Comparison of ENCODE assay signal across 16 cellular contexts in genomic region chr7:41336455-41336952, GRCh38.
DNase-seq lines count a peak whose midpoint lies in the region; ATAC-seq and TF ChIP-seq lines count a peak whose summit lies in the region.
"Had no signal": no experiment of that assay in that cellular context is flagged by ENCODE, and none has a peak within 500 bp of the region (broad histone marks: within the 10 kb centered on the region; RNA-seq: fewer than 3 reads in every experiment).

No MANE protein-coding gene starts in this region.

- peak overlapping the region in 1 of 2 experiments; percentile 34; a peak in 1 of 4 replicates for H4K8ac ChIP-seq in IMR-90 (ENCODE audit: low read depth in 2 of 2, low read length in 2 of 2)

- dilution Hi-C loops in IMR-90 (cut with HindIII; ENCODE audit: low sequenced_read_pairs, unreplicated experiment) = no loop called here

- no peak overlapping the region for H4K91ac ChIP-seq in IMR-90 (ENCODE audit: insufficient read depth, low read depth, low read length)

- H3K4ac ChIP-seq in IMR-90 (ENCODE audit: low read depth, low read length) = no peak overlapping the region

- no peaks in the 10 kb centered on the region for H4K20me1 ChIP-seq in IMR-90 (ENCODE audit: insufficient read depth, low read length)
- no peaks in the 10 kb centered on the region for H4K20me1 ChIP-seq in smooth muscle cell (ENCODE audit: low read depth)

- no peak overlapping the region for H2BK15ac ChIP-seq in IMR-90 (ENCODE audit: low read depth, low read length)

- H3K27me3 Mint-ChIP-seq in mesothelial cell of epicardium (ENCODE audit: low read depth) (no peaks in the 10 kb centered on the region), Caco-2 (ENCODE audit: insufficient read depth, unreplicated experiment) (no peaks in the 10 kb centered on the region)
- H3K27me3 Mint-ChIP-seq: CD4-positive, alpha-beta memory T cell had no signal

- H3K27ac Mint-ChIP-seq in mesothelial cell of epicardium = peak overlapping the region; percentile 62
- H3K27ac Mint-ChIP-seq in Caco-2 (ENCODE audit: unreplicated experiment) = no peak overlapping the region
- H3K27ac Mint-ChIP-seq: CD4-positive, alpha-beta memory T cell; H9 had no signal

- in situ Hi-C loops in IMR-90 (cut with MboI; ENCODE audit: low sequenced_read_pairs) = no loop called here

- BruUV-seq in IMR-90 (replicated peaks; lab: Mats Ljungman, UMichigan) (no TSS peak), Caco-2 (replicated peaks; lab: Mats Ljungman, UMichigan) (no TSS peak)

- no peak overlapping the region for H3K18ac ChIP-seq in IMR-90 (ENCODE audit: low read depth, low read length)

- H3K36me3 ChIP-seq in IMR-90 (ENCODE audit: control insufficient read depth, insufficient read depth, low read length) (no peaks in the 10 kb centered on the region), smooth muscle cell (ENCODE audit: low read depth) (no peaks in the 10 kb centered on the region), Caco-2 (ENCODE audit: control insufficient read depth, insufficient read depth, low read length) (no peaks in the 10 kb centered on the region)
- H3K36me3 ChIP-seq: BE2C had no signal

- H3K27ac ChIP-seq in IMR-90 (ENCODE audit: insufficient read depth, low read length) (no peak overlapping the region), epithelial cell of prostate (peak overlapping the region; percentile 10), smooth muscle cell (ENCODE audit: low read depth) (peak overlapping the region; percentile 70)
- H3K27ac ChIP-seq: A549, C4-2B had no signal

- H3K27me3 ChIP-seq in IMR-90 (ENCODE audit: control insufficient read depth, insufficient read depth, low read length) (no peaks in the 10 kb centered on the region), smooth muscle cell (ENCODE audit: low read depth) (no peaks in the 10 kb centered on the region), Caco-2 (replicated peaks; ENCODE audit: control insufficient read depth, insufficient read depth, low read length) (no peaks in the 10 kb centered on the region)
- H3K27me3 ChIP-seq: BE2C had no signal

- POLR2A ChIA-PET in IMR-90 (lab: Charles Lee; ENCODE audit: unreplicated experiment) (no interaction called here), Caco-2 (lab: Charles Lee) (interaction anchor here (0.6 kb wide), 1 partner anchor 144 kb away, joined by 4 read pairs; no protein-coding TSS in a partner anchor)

- H3K56ac ChIP-seq in IMR-90 (ENCODE audit: extremely low read depth, insufficient read depth, low read length) = no peak overlapping the region

- 0 out of 2 replicates have a peak, but pooled peaks have one; percentile 17 for ATAC-seq in IMR-90 (ENCODE audit: low read depth)
- no peak for ATAC-seq in left lobe of liver
- ATAC-seq: A549, GM12878 had no signal

- H3F3A ChIP-seq in smooth muscle cell (ENCODE audit: low read depth) = peaks cover 20% of the 10 kb centered on the region

- WGBS in IMR-90 (ENCODE audit: extremely low coverage in 2 of 2, insufficient read length in 1 of 2), 2 experiments = no CpG with 5 or more reads among the region's 2 CpGs
- WGBS in smooth muscle cell (ENCODE audit: low lambda C conversion rate) = 60% methylated on average over 2 of the region's 2 CpGs

- H3K14ac ChIP-seq in IMR-90 (replicated peaks; ENCODE audit: low read depth, low read length) = 0 out of 2 replicates have a peak overlapping the region, but pooled peaks have one; percentile 18

- H3K4me2 ChIP-seq in IMR-90 (ENCODE audit: low read depth, low read length) (peak overlapping the region; percentile 33; the same call in 1 of the 2 replicates), smooth muscle cell (peak overlapping the region; percentile 72)
- H3K4me2 ChIP-seq: A549 had no signal

- H3K9me3 ChIP-seq in IMR-90 (ENCODE audit: control insufficient read depth, insufficient read depth, low read length) (no peaks in the 10 kb centered on the region), smooth muscle cell (replicated peaks; ENCODE audit: low read depth) (no peaks in the 10 kb centered on the region), Caco-2 (no peaks in the 10 kb centered on the region)
- H3K9me3 ChIP-seq: BE2C had no signal

- H3K9ac ChIP-seq in IMR-90 (ENCODE audit: low read depth, low read length) (no peak overlapping the region), smooth muscle cell (ENCODE audit: low read depth) (no peak overlapping the region)

- H2AK9ac ChIP-seq in IMR-90 (replicated peaks; ENCODE audit: low read depth, low read length, poor library complexity) = no peak overlapping the region

- peak overlapping the region; percentile 35; the same call in 1 of the 2 replicates for H2BK20ac ChIP-seq in IMR-90 (ENCODE audit: low read depth, low read length)

- CTCF ChIA-PET in IMR-90 (lab: Yijun Ruan, JAX) (interaction anchor here (0.6 kb wide), 1 partner anchor 46 kb away, joined by 7 read pairs; no protein-coding TSS in a partner anchor), Caco-2 (lab: Charles Lee) (no interaction called here)

- H2AFZ ChIP-seq in IMR-90 (replicated peaks; ENCODE audit: low read length, poor library complexity) (no peak overlapping the region), smooth muscle cell (ENCODE audit: low read depth) (peak overlapping the region; percentile 3)

- TF ChIP-seq CTCF in IMR-90 (conservative IDR thresholded peaks at IDR 0.05; ENCODE audit: low read depth, low read length) (no peak), mesothelial cell of epicardium (IDR thresholded peaks at IDR 0.05; ENCODE audit: unreplicated experiment) (no peak), smooth muscle cell (IDR thresholded peaks at IDR 0.05; ENCODE audit: borderline replicate concordance, insufficient read depth, poor library complexity, severe bottlenecking) (no peak), Caco-2 (IDR thresholded peaks at IDR 0.05; ENCODE audit: insufficient read depth in 1 of 2, low read depth in 1 of 2, low read length in 1 of 2, severe bottlenecking in 1 of 2, unreplicated experiment in 1 of 2) (no peak)

- H2BK5ac ChIP-seq in IMR-90 (ENCODE audit: low read depth, low read length, poor library complexity, severe bottlenecking) = peak overlapping the region; percentile 71

- no peaks in the 10 kb centered on the region for H3K79me2 ChIP-seq in smooth muscle cell (ENCODE audit: low read depth)

- H3K36me3 Mint-ChIP-seq in mesothelial cell of epicardium (no peaks in the 10 kb centered on the region), Caco-2 (ENCODE audit: insufficient read depth, unreplicated experiment) (no peaks in the 10 kb centered on the region)
- H3K36me3 Mint-ChIP-seq: CD4-positive, alpha-beta memory T cell had no signal

- no peaks in the 10 kb centered on the region for H3K79me1 ChIP-seq in IMR-90 (ENCODE audit: low read depth in 1 of 2, low read length in 2 of 2)

- H3K23ac ChIP-seq in IMR-90 (ENCODE audit: low read depth, low read length) = peak overlapping the region; percentile 50; the same call in 1 of the 2 replicates

- H3K9me3 Mint-ChIP-seq in mesothelial cell of epicardium (no peaks in the 10 kb centered on the region), Caco-2 (ENCODE audit: unreplicated experiment) (no peaks in the 10 kb centered on the region)
- H3K9me3 Mint-ChIP-seq: H9 had no signal

- intact Hi-C loops in IMR-90 (cut with micrococcal nuclease) (loop anchor here (10.0 kb wide), 1 partner anchor 358 kb away; no protein-coding TSS in a partner anchor), Caco-2 (cut with micrococcal nuclease; ENCODE audit: unreplicated experiment) (no loop called here)

- H2BK120ac ChIP-seq in IMR-90 (ENCODE audit: low read depth, low read length) = peak overlapping the region; percentile 59

- H3K4me3 ChIP-seq in IMR-90 (ENCODE audit: insufficient read depth, low read depth, low read length) (no peak overlapping the region), smooth muscle cell (no peak overlapping the region), Caco-2 (ENCODE audit: low read depth, low read length) (no peak overlapping the region)
- H3K4me3 ChIP-seq: A549, GM12878 had no signal

- H3K4me1 ChIP-seq in IMR-90 (ENCODE audit: control insufficient read depth, insufficient read depth, low read length) (peaks cover 7% of the 10 kb centered on the region), smooth muscle cell (ENCODE audit: low read depth) (peaks cover 14% of the 10 kb centered on the region), Caco-2 (no peaks in the 10 kb centered on the region)
- H3K4me1 ChIP-seq: A549, BE2C had no signal

- H4K5ac ChIP-seq in IMR-90 (ENCODE audit: low read depth, low read length) = no peak overlapping the region

- DNase-seq in IMR-90 = no peak
- DNase-seq in epithelial cell of prostate (ENCODE audit: low read depth, low spot score) = no peak
- no peak for DNase-seq in mesothelial cell of epicardium (ENCODE audit: low spot score in 2 of 2, unreplicated experiment in 2 of 2)
- no peak for DNase-seq in smooth muscle cell (lab: John Stamatoyannopoulos, UW; ENCODE audit: unreplicated experiment)
- no peak for DNase-seq in Caco-2
- DNase-seq in COR-L47 (lab: John Stamatoyannopoulos, UW) = no peak
- DNase-seq in left lobe of liver (ENCODE audit: low spot score) = no peak
- DNase-seq in medulla oblongata (ENCODE audit: extremely low spot score) = no peak
- DNase-seq: BE2C; CD4-positive, alpha-beta memory T cell; DMS53; GOT3; H9 had no signal

- H2AK5ac ChIP-seq in IMR-90 (ENCODE audit: low read depth, low read length) = no peak overlapping the region

- TF ChIP-seq RAD21 in IMR-90 (IDR thresholded peaks at IDR 0.05; ENCODE audit: low read length) = no peak

- no peak for TF ChIP-seq POLR2A in IMR-90 (IDR thresholded peaks at IDR 0.05; ENCODE audit: low read depth, low read length)

- H3K4me3 Mint-ChIP-seq in mesothelial cell of epicardium (no peak overlapping the region), Caco-2 (ENCODE audit: unreplicated experiment) (no peak overlapping the region)
- H3K4me3 Mint-ChIP-seq: CD4-positive, alpha-beta memory T cell; H9 had no signal

- H3K4me1 Mint-ChIP-seq in mesothelial cell of epicardium = peaks cover 25% of the 10 kb centered on the region
- no peaks in the 10 kb centered on the region for H3K4me1 Mint-ChIP-seq in Caco-2 (ENCODE audit: low read depth, unreplicated experiment)
- H3K4me1 Mint-ChIP-seq: CD4-positive, alpha-beta memory T cell had no signal

- peaks cover 3% of the 10 kb centered on the region for H3K9me1 ChIP-seq in IMR-90 (ENCODE audit: insufficient read depth, low read length)

TF ChIP-seq in IMR-90, 13 proteins besides CTCF, POLR2A, EP300 and RAD21 (continues in another document):
- TF ChIP-seq CHD1 (IDR thresholded peaks at IDR 0.05; ENCODE audit: low read depth, low read length) (no peak), RFX5 (IDR thresholded peaks at IDR 0.05; ENCODE audit: low read depth, low read length) (no peak), FOS (IDR thresholded peaks at IDR 0.05; ENCODE audit: low read depth, low read length) (no peak), MAZ (IDR thresholded peaks at IDR 0.05; ENCODE audit: borderline replicate concordance, low read depth, low read length) (no peak), NFE2L2 (IDR thresholded peaks at IDR 0.05; ENCODE audit: low read depth, low read length) (no peak)
